In genomic region chr4:54061873-54062272, GRCh38 we compare ENCODE assay signal across 11 cellular contexts. TPM values are rescaled to one million over a fixed set of nuclear protein-coding genes. Genes with fewer than 3 reads are reported as not detected.
DNase-seq lines count a peak whose midpoint lies in the region; ATAC-seq and TF ChIP-seq lines count a peak whose summit lies in the region.
"Had no signal": no experiment of that assay in that cellular context is flagged by ENCODE, and none has a peak within 500 bp of the region (broad histone marks: within the 10 kb centered on the region; RNA-seq: fewer than 3 reads in every experiment).

No MANE protein-coding gene starts in this region.

- ATAC-seq in GM21423 (IDR thresholded peaks at IDR 0.05; ENCODE audit: unreplicated experiment) (no peak), GM21381 (IDR thresholded peaks at IDR 0.05; ENCODE audit: unreplicated experiment) (no peak), HG03442 (IDR thresholded peaks at IDR 0.05; ENCODE audit: unreplicated experiment) (no peak)

- no peak for DNase-seq in activated CD4-positive, alpha-beta T cell treated with anti-CD3 and anti-CD28 coated beads, Interleukin-2, amount 10 ng/mL, durations not matched to agents 7 days and 5 days
- no peak for DNase-seq in activated CD4-positive, alpha-beta T cell treated with anti-CD3 and anti-CD28 coated beads, Interleukin-2, amount 50 U/mL, for 48 hours
- no peak for DNase-seq in activated T-helper 2 cell treated with anti-CD3 and anti-CD28 coated beads, Interferon-gamma antibody, Interleukin-2, Interleukin-4, amounts not matched to agents 10 μg/mL and 5 μg/mL and 100 μg/mL, durations not matched to agents 14 hours and 24 hours and 36 hours (ENCODE audit: low spot score)
- no peak for DNase-seq in hepatocyte (ENCODE audit: low spot score)
- DNase-seq in stomach = no peak
- DNase-seq: BE2C, trophoblast cell had no signal

- H3K36me3 Mint-ChIP-seq in activated CD4-positive, alpha-beta T cell treated with anti-CD3 and anti-CD28 coated beads, Interleukin-2, amount 10 ng/mL, durations not matched to agents 7 days and 5 days (ENCODE audit: low read depth) = peaks cover 24% of the 10 kb centered on the region
- H3K36me3 Mint-ChIP-seq in activated T-helper 2 cell treated with anti-CD3 and anti-CD28 coated beads, Interferon-gamma antibody, Interleukin-2, Interleukin-4, amounts not matched to agents 10 μg/mL and 5 μg/mL and 100 μg/mL, durations not matched to agents 14 hours and 24 hours and 36 hours (ENCODE audit: low read depth) = peaks cover 28% of the 10 kb centered on the region

- no peak overlapping the region for H2AFZ ChIP-seq in hepatocyte

- H3K9me3 Mint-ChIP-seq in activated CD4-positive, alpha-beta T cell treated with anti-CD3 and anti-CD28 coated beads, Interleukin-2, amount 10 ng/mL, durations not matched to agents 7 days and 5 days = no peaks in the 10 kb centered on the region
- H3K9me3 Mint-ChIP-seq in activated T-helper 2 cell treated with anti-CD3 and anti-CD28 coated beads, Interferon-gamma antibody, Interleukin-2, Interleukin-4, amounts not matched to agents 10 μg/mL and 5 μg/mL and 100 μg/mL, durations not matched to agents 14 hours and 24 hours and 36 hours = no peaks in the 10 kb centered on the region

- no peaks in the 10 kb centered on the region for H3K9me2 ChIP-seq in hepatocyte (replicated peaks; ENCODE audit: insufficient read depth)

- H3K27ac ChIP-seq in hepatocyte = no peak overlapping the region
- H3K27ac ChIP-seq in stomach = peak overlapping the region in 1 of 5 donors; percentile 91

- peaks cover 74% of the 10 kb centered on the region for H3K79me2 ChIP-seq in hepatocyte

- CTCF ChIA-PET in activated CD4-positive, alpha-beta T cell treated with anti-CD3 and anti-CD28 coated beads, Interleukin-2, amount 10 ng/mL, durations not matched to agents 7 days and 5 days (lab: Charles Lee) = no interaction called here

- 81% methylated on average over 1 of the region's 1 CpG for WGBS in hepatocyte (ENCODE audit: low lambda C conversion rate, missing lambda C conversion rate)
- 19 to 52% (median 25%) methylated on average over 1 of the region's 1 CpG for WGBS in stomach, 5 donors

- H3K27ac Mint-ChIP-seq in activated CD4-positive, alpha-beta T cell treated with anti-CD3 and anti-CD28 coated beads, Interleukin-2, amount 10 ng/mL, durations not matched to agents 7 days and 5 days = no peak overlapping the region
- H3K27ac Mint-ChIP-seq in activated T-helper 2 cell treated with anti-CD3 and anti-CD28 coated beads, Interferon-gamma antibody, Interleukin-2, Interleukin-4, amounts not matched to agents 10 μg/mL and 5 μg/mL and 100 μg/mL, durations not matched to agents 14 hours and 24 hours and 36 hours = no peak overlapping the region

- TF ChIP-seq POLR2A in stomach (IDR thresholded peaks at IDR 0.05) = no peak

- TF ChIP-seq EP300 in stomach (IDR thresholded peaks at IDR 0.05) = no peak

- peaks cover 61% of the 10 kb centered on the region for H3K4me1 Mint-ChIP-seq in activated CD4-positive, alpha-beta T cell treated with anti-CD3 and anti-CD28 coated beads, Interleukin-2, amount 10 ng/mL, durations not matched to agents 7 days and 5 days
- peaks cover 62% of the 10 kb centered on the region for H3K4me1 Mint-ChIP-seq in activated T-helper 2 cell treated with anti-CD3 and anti-CD28 coated beads, Interferon-gamma antibody, Interleukin-2, Interleukin-4, amounts not matched to agents 10 μg/mL and 5 μg/mL and 100 μg/mL, durations not matched to agents 14 hours and 24 hours and 36 hours (ENCODE audit: low read depth)

- H4K20me1 ChIP-seq in hepatocyte (ENCODE audit: insufficient read depth, poor library complexity, severe bottlenecking) = peaks cover 64% of the 10 kb centered on the region

- intact Hi-C loops in activated T-helper 2 cell treated with anti-CD3 and anti-CD28 coated beads, Interferon-gamma antibody, Interleukin-2, Interleukin-4, amounts not matched to agents 10 μg/mL and 5 μg/mL and 100 μg/mL, durations not matched to agents 14 hours and 24 hours and 36 hours (cut with micrococcal nuclease) = loop anchor here (5.0 kb wide), 5 partner anchors 70 to 1885 kb away; partner anchors contain the start of genes CEP135 and SCFD2
- intact Hi-C loops in stomach (cut with DNase I; ENCODE audit: low total_unique reads) = no loop called here

- peak overlapping the region; percentile 49 for H3K4me3 Mint-ChIP-seq in activated CD4-positive, alpha-beta T cell treated with anti-CD3 and anti-CD28 coated beads, Interleukin-2, amount 10 ng/mL, durations not matched to agents 7 days and 5 days
- peak overlapping the region; percentile 63 for H3K4me3 Mint-ChIP-seq in activated T-helper 2 cell treated with anti-CD3 and anti-CD28 coated beads, Interferon-gamma antibody, Interleukin-2, Interleukin-4, amounts not matched to agents 10 μg/mL and 5 μg/mL and 100 μg/mL, durations not matched to agents 14 hours and 24 hours and 36 hours (ENCODE audit: low read depth)

- POLR2A ChIA-PET in activated CD4-positive, alpha-beta T cell treated with anti-CD3 and anti-CD28 coated beads, Interleukin-2, amount 10 ng/mL, durations not matched to agents 7 days and 5 days (lab: Charles Lee) = no interaction called here

- no peaks in the 10 kb centered on the region for H3K27me3 Mint-ChIP-seq in activated CD4-positive, alpha-beta T cell treated with anti-CD3 and anti-CD28 coated beads, Interleukin-2, amount 10 ng/mL, durations not matched to agents 7 days and 5 days
- no peaks in the 10 kb centered on the region for H3K27me3 Mint-ChIP-seq in activated T-helper 2 cell treated with anti-CD3 and anti-CD28 coated beads, Interferon-gamma antibody, Interleukin-2, Interleukin-4, amounts not matched to agents 10 μg/mL and 5 μg/mL and 100 μg/mL, durations not matched to agents 14 hours and 24 hours and 36 hours (ENCODE audit: low read depth)

- H3K27me3 ChIP-seq in hepatocyte = no peaks in the 10 kb centered on the region
- no peaks in the 10 kb centered on the region for H3K27me3 ChIP-seq in stomach
- H3K27me3 ChIP-seq: BE2C had no signal

- H3K9me3 ChIP-seq in hepatocyte (ENCODE audit: low read depth) = no peaks in the 10 kb centered on the region
- H3K9me3 ChIP-seq in stomach = no peaks in the 10 kb centered on the region
- H3K9me3 ChIP-seq: BE2C had no signal

- no peaks in the 10 kb centered on the region for H3K36me3 ChIP-seq in hepatocyte (replicated peaks; ENCODE audit: insufficient read depth, low read depth)
- H3K36me3 ChIP-seq in stomach = no peaks in the 10 kb centered on the region
- H3K36me3 ChIP-seq: BE2C had no signal

- H3K4me1 ChIP-seq in hepatocyte (ENCODE audit: insufficient read depth) = peaks cover 25% of the 10 kb centered on the region
- peaks cover 38 to 84% (median 60%) of the 10 kb centered on the region in 4 donors for H3K4me1 ChIP-seq in stomach

- H3K4me2 ChIP-seq in hepatocyte = peak overlapping the region; percentile 84

- TF ChIP-seq CTCF in hepatocyte (IDR thresholded peaks at IDR 0.05; ENCODE audit: poor library complexity) (no peak), stomach (IDR thresholded peaks at IDR 0.05) (no peak)

- H3K4me3 ChIP-seq in hepatocyte (peak overlapping the region; percentile 97), stomach (peak overlapping the region; percentile 72 to 89 (median 78))

RNA-seq across cellular contexts. Expression of gene CHIC2, which starts 2.5 kb away (rescaled TPM):
- 10 to 100 TPM; 18.2 to 18.9 TPM for total RNA-seq in activated CD4-positive, alpha-beta T cell treated with anti-CD3 and anti-CD28 coated beads, Interleukin-2, amount 10 ng/mL, durations not matched to agents 7 days and 5 days
- 18.8 and 22.5 TPM in 2 replicates for total RNA-seq in activated T-helper 2 cell treated with anti-CD3 and anti-CD28 coated beads, Interferon-gamma antibody, Interleukin-2, Interleukin-4, amounts not matched to agents 10 μg/mL and 5 μg/mL and 100 μg/mL, durations not matched to agents 14 hours and 24 hours and 36 hours
- 69.6 and 70.0 TPM in 2 replicates for total RNA-seq in hepatocyte
- polyA plus RNA-seq in hepatocyte = 51.3 and 61.8 TPM in 2 replicates
- 100 to 1,000 TPM in 1 of 5 donors, 10 to 100 TPM in 4; 15.8 to 128 (median 31.3) TPM for total RNA-seq in stomach
- 10 to 100 TPM in 2 of 3 donors, 1 to 10 TPM in 1; 9.8 to 29.3 (median 17.1) TPM for polyA plus RNA-seq in stomach

RNA-seq across cellular contexts. Expression of gene GSX2, which starts 38.1 kb away (rescaled TPM):
- total RNA-seq in activated CD4-positive, alpha-beta T cell treated with anti-CD3 and anti-CD28 coated beads, Interleukin-2, amount 10 ng/mL, durations not matched to agents 7 days and 5 days = not detected
- not detected in 2 replicates for total RNA-seq in activated T-helper 2 cell treated with anti-CD3 and anti-CD28 coated beads, Interferon-gamma antibody, Interleukin-2, Interleukin-4, amounts not matched to agents 10 μg/mL and 5 μg/mL and 100 μg/mL, durations not matched to agents 14 hours and 24 hours and 36 hours
- total RNA-seq in hepatocyte (not detected in 2 replicates), stomach (not detected)
- polyA plus RNA-seq in hepatocyte (not detected in 2 replicates), stomach (not detected)
- total RNA-seq: LHCN-M2 had no signal
